20 cellular contexts compared by ENCODE assay signal in genomic region chr3:187352581-187353575, GRCh38. TPM values are rescaled to one million over a fixed set of nuclear protein-coding genes. Genes with fewer than 3 reads are reported as not detected.
DNase-seq lines count a peak whose midpoint lies in the region; ATAC-seq, FAIRE-seq and TF ChIP-seq lines count a peak whose summit lies in the region.
"Had no signal": no experiment of that assay in that cellular context is flagged by ENCODE, and none has a peak within 500 bp of the region (broad histone marks: within the 10 kb centered on the region; RNA-seq: fewer than 3 reads in every experiment).

No MANE protein-coding gene starts in this region.

- intact Hi-C loops in kidney (cut with DNase I) (no loop called here), stomach (cut with DNase I; ENCODE audit: low total_unique reads) (no loop called here)

- no peaks in the 10 kb centered on the region for H3K27me3 Mint-ChIP-seq in astrocyte (ENCODE audit: low read depth, unreplicated experiment)
- H3K27me3 Mint-ChIP-seq: progenitor cell of endocrine pancreas had no signal

- no peak overlapping the region for H3K9ac ChIP-seq in astrocyte (ENCODE audit: low read length)
- no peak overlapping the region for H3K9ac ChIP-seq in kidney (ENCODE audit: low read length in 2 of 2)
- H3K9ac ChIP-seq: KMS-11 had no signal

- H3K27ac Mint-ChIP-seq in astrocyte (ENCODE audit: unreplicated experiment), result peak overlapping the region; percentile 97
- H3K27ac Mint-ChIP-seq: immature natural killer cell; progenitor cell of endocrine pancreas; T-helper 1 cell treated with Interleukin-12 subunit alpha and Interleukin-12 subunit beta and Interleukin-4 antibody, amounts not matched to agents 30 μg/mL and 1 μg/mL, for 36 hours had no signal

- H3K4me1 ChIP-seq in HEK293 (ENCODE audit: control insufficient read depth, insufficient read depth, low read length), result no peaks in the 10 kb centered on the region
- H3K4me1 ChIP-seq in astrocyte (ENCODE audit: insufficient read depth, low read length), result no peaks in the 10 kb centered on the region
- H3K4me1 ChIP-seq in kidney (ENCODE audit: control insufficient read depth in 1 of 2, insufficient read depth in 1 of 2, low read depth in 1 of 2, low read length in 2 of 2), result no peaks in the 10 kb centered on the region
- H3K4me1 ChIP-seq in stomach, result peaks cover 5 to 9% (median 8%) of the 10 kb centered on the region in 4 donors
- H3K4me1 ChIP-seq: testis had no signal

- ATAC-seq in HG02973 (IDR thresholded peaks at IDR 0.05; ENCODE audit: unreplicated experiment), result no peak
- ATAC-seq in HG02610 (IDR thresholded peaks at IDR 0.05; ENCODE audit: unreplicated experiment), result no peak
- ATAC-seq in HG03457 (IDR thresholded peaks at IDR 0.05; ENCODE audit: unreplicated experiment), result no peak

- no peak overlapping the region for H2AFZ ChIP-seq in astrocyte (ENCODE audit: low read depth, low read length)

- H3K9me3 ChIP-seq in HEK293 (ENCODE audit: control insufficient read depth, insufficient read depth, low read depth, low read length) (no peaks in the 10 kb centered on the region), astrocyte (ENCODE audit: insufficient read depth, low read depth, low read length) (no peaks in the 10 kb centered on the region), kidney (ENCODE audit: control insufficient read depth in 1 of 2, low read length in 2 of 2) (no peaks in the 10 kb centered on the region), stomach (no peaks in the 10 kb centered on the region)
- H3K9me3 ChIP-seq: testis had no signal

- H3K4me3 ChIP-seq in HEK293 (ENCODE audit: low read depth, low read length) (no peak overlapping the region), astrocyte (ENCODE audit: insufficient read depth, low read depth, low read length) (no peak overlapping the region), kidney (ENCODE audit: low read length in 2 of 2) (no peak overlapping the region), stomach (no peak overlapping the region)
- H3K4me3 ChIP-seq: cardiac muscle cell, testis had no signal

- no peaks in the 10 kb centered on the region for H3K27me3 ChIP-seq in astrocyte (ENCODE audit: insufficient read depth, low read length)
- no peaks in the 10 kb centered on the region for H3K27me3 ChIP-seq in stomach
- H3K27me3 ChIP-seq: cardiac muscle cell, testis had no signal

- peaks cover 6% of the 10 kb centered on the region for H3K9me3 Mint-ChIP-seq in astrocyte (ENCODE audit: unreplicated experiment)
- H3K9me3 Mint-ChIP-seq: immature natural killer cell had no signal

- H3K4me2 ChIP-seq in astrocyte (ENCODE audit: low read length), result peak overlapping the region; percentile 39
- H3K4me2 ChIP-seq: KMS-11 had no signal

- peak overlapping the region; percentile 3 for H3K4me3 Mint-ChIP-seq in astrocyte (ENCODE audit: unreplicated experiment)
- H3K4me3 Mint-ChIP-seq: immature natural killer cell; T-helper 1 cell treated with Interleukin-12 subunit alpha and Interleukin-12 subunit beta and Interleukin-4 antibody, amounts not matched to agents 30 μg/mL and 1 μg/mL, for 36 hours had no signal

- H4K20me1 ChIP-seq in astrocyte (ENCODE audit: insufficient read depth, low read length), result no peaks in the 10 kb centered on the region

- no peak for TF ChIP-seq POLR2A in stomach (IDR thresholded peaks at IDR 0.05)

- POLR2A ChIA-PET in HEK293 (lab: Yijun Ruan, JAX), result no interaction called here

- H3K36me3 Mint-ChIP-seq in astrocyte (ENCODE audit: low read depth, unreplicated experiment), result no peaks in the 10 kb centered on the region
- H3K36me3 Mint-ChIP-seq: immature natural killer cell had no signal

- H3K36me3 ChIP-seq in HEK293 (ENCODE audit: control insufficient read depth in 2 of 2, insufficient read depth in 1 of 2, low read length in 2 of 2), result no peaks in the 10 kb centered on the region
- H3K36me3 ChIP-seq in astrocyte (ENCODE audit: insufficient read depth, low read length), result no peaks in the 10 kb centered on the region
- H3K36me3 ChIP-seq in kidney (ENCODE audit: control insufficient read depth in 1 of 2, insufficient read depth in 2 of 2, low read length in 2 of 2), result no peaks in the 10 kb centered on the region
- H3K36me3 ChIP-seq in stomach, result no peaks in the 10 kb centered on the region
- H3K36me3 ChIP-seq: cardiac muscle cell had no signal

- TF ChIP-seq EP300 in stomach (IDR thresholded peaks at IDR 0.05), result no peak

- CTCF ChIA-PET in HEK293 (lab: Yijun Ruan, JAX), result no interaction called here

- DNase-seq in astrocyte (ENCODE audit: low read depth) (peak; percentile 31), kidney (peak; percentile 78), stomach (peak; percentile 34), Kasumi-1 (lab: John Stamatoyannopoulos, UW) (no peak)
- DNase-seq: activated CD4-positive, CD25-positive, alpha-beta regulatory T cell; immature natural killer cell; NCI-H2107; NCI-H526 treated with DMSO at 0.1 percent for 48 hours; OCI-M1; testis had no signal

- H3K4me1 Mint-ChIP-seq in astrocyte (ENCODE audit: low read depth, unreplicated experiment), result peaks cover 22% of the 10 kb centered on the region
- H3K4me1 Mint-ChIP-seq: immature natural killer cell had no signal

- TF ChIP-seq CTCF in HEK293 (tag by site-specific recombination; IDR thresholded peaks at IDR 0.05) (no peak), astrocyte (IDR thresholded peaks at IDR 0.05; ENCODE audit: insufficient read depth, low read depth, low read length) (no peak), kidney (IDR thresholded peaks at IDR 0.05; ENCODE audit: borderline replicate concordance, extremely low read depth, insufficient read depth) (no peak), stomach (IDR thresholded peaks at IDR 0.05) (no peak)

- H3K79me2 ChIP-seq in astrocyte (ENCODE audit: insufficient read depth, low read length), result no peaks in the 10 kb centered on the region

- WGBS in stomach, 5 donors, result 46 to 54% (median 48%) methylated on average over 13 of the region's 13 CpGs

- no peak for FAIRE-seq in astrocyte (lab: Jason Lieb, UNC)
- FAIRE-seq in kidney (lab: Jason Lieb, UNC), result no peak

- H3K27ac ChIP-seq in HEK293 (ENCODE audit: extremely low read depth, low read depth, low read length) (no peak overlapping the region), astrocyte (ENCODE audit: low read depth, low read length) (no peak overlapping the region), kidney (ENCODE audit: low read depth in 2 of 2, low read length in 2 of 2) (no peak overlapping the region), stomach (no peak overlapping the region)
- H3K27ac ChIP-seq: C4-2B, cardiac muscle cell, KMS-11, testis had no signal

TF ChIP-seq in HEK293, 187 proteins besides CTCF, POLR2A, EP300 and RAD21 (continues in another document):
- TF ChIP-seq ZSCAN30 (tag by site-specific recombination; IDR thresholded peaks at IDR 0.05) (peak; percentile 37; the same call in 1 of the 2 replicates), ZFHX2 (tag by site-specific recombination; conservative IDR thresholded peaks at IDR 0.05) (no peak), ZNF707 (tag by site-specific recombination; IDR thresholded peaks at IDR 0.05) (no peak), ZNF248 (tag by site-specific recombination; IDR thresholded peaks at IDR 0.05) (no peak), ZNF473 (tag by site-specific recombination; IDR thresholded peaks at IDR 0.05) (no peak), ZNF16 (tag by site-specific recombination; IDR thresholded peaks at IDR 0.05; ENCODE audit: low read depth) (no peak), ZEB2 (tag by site-specific recombination; IDR thresholded peaks at IDR 0.05) (0 out of 2 replicates have a peak, but pooled peaks have one; percentile 26), YY1 (tag by site-specific recombination; IDR thresholded peaks at IDR 0.05) (no peak), WT1 (tag by site-specific recombination; IDR thresholded peaks at IDR 0.05) (peak; percentile 75), ZNF18 (tag by site-specific recombination; IDR thresholded peaks at IDR 0.05) (no peak)
- TF ChIP-seq, protein P1, sequence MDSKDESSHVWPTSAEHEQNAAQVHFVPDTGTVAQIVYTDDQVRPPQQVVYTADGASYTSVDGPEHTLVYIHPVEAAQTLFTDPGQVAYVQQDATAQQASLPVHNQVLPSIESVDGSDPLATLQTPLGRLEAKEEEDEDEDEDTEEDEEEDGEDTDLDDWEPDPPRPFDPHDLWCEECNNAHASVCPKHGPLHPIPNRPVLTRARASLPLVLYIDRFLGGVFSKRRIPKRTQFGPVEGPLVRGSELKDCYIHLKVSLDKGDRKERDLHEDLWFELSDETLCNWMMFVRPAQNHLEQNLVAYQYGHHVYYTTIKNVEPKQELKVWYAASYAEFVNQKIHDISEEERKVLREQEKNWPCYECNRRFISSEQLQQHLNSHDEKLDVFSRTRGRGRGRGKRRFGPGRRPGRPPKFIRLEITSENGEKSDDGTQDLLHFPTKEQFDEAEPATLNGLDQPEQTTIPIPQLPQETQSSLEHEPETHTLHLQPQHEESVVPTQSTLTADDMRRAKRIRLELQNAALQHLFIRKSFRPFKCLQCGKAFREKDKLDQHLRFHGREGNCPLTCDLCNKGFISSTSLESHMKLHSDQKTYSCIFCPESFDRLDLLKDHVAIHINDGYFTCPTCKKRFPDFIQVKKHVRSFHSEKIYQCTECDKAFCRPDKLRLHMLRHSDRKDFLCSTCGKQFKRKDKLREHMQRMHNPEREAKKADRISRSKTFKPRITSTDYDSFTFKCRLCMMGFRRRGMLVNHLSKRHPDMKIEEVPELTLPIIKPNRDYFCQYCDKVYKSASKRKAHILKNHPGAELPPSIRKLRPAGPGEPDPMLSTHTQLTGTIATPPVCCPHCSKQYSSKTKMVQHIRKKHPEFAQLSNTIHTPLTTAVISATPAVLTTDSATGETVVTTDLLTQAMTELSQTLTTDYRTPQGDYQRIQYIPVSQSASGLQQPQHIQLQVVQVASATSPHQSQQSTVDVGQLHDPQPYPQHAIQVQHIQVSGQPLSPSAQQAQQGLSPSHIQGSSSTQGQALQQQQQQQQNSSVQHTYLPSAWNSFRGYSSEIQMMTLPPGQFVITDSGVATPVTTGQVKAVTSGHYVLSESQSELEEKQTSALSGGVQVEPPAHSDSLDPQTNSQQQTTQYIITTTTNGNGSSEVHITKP (tag by site-specific recombination; IDR thresholded peaks at IDR 0.05), result no peak

RNA-seq across cellular contexts. Expression of gene RTP4, which starts 15.3 kb away (rescaled TPM):
- total RNA-seq in astrocyte (1.2 TPM in 2 replicates), kidney (8.4 TPM), stomach (10 to 100 TPM in 1 of 5 donors, 1 to 10 TPM in 2, not detected in 2; 3.6 to 65.3 (median 4.2) TPM)
- polyA plus RNA-seq in kidney (ENCODE audit: insufficient read depth, low read depth, low replicate concordance) (5.4 TPM), stomach (10 to 100 TPM in 1 of 3 donors, 1 to 10 TPM in 2; 5.2 to 13.6 (median 7.4) TPM)
- total RNA-seq: cardiac muscle cell, progenitor cell of endocrine pancreas had no signal
- polyA plus RNA-seq: cardiac muscle cell, neural cell had no signal

Comparison
In these comparisons a context has a peak if more than half of its experiments do, and no peak if none do; other contexts are left out.
1. DNase-seq: peak in astrocyte (single experiment), kidney (single experiment) and stomach (single experiment); none in Kasumi-1 (0 of 2).